In the genomic region with DNA sequence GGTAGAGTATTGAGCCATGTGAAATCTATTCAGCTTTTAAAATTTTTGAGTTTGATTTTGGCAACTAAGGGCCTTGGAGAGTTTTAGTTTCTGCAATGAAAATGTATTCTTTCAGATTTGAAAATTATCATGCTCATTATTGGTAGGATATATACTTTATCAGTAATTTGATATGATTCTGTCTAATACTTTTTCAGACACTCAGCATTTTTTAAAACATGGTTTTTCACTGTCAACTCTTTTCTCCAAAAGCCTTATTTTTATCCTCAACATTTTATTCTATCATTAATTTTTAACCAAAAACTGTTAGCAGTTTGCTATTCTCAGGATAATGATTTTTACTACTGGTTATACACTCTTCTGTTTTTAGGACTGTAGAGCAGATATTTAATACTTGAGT, we compare ENCODE assay signal across 1 cellular context.
TF ChIP-seq lines count a peak whose summit lies in the region.

No MANE protein-coding gene starts in this region.

TF ChIP-seq in GM23338, 12 proteins besides CTCF, POLR2A, EP300 and RAD21 (continued from another document):
- TF ChIP-seq ZNF114 (CRISPR knock-in tag; IDR thresholded peaks at IDR 0.05): no peak
- no peak for TF ChIP-seq EZH2 (IDR thresholded peaks at IDR 0.05; ENCODE audit: low read depth, unreplicated experiment)
